In genomic region chr2:132910432-132910831, GRCh38 we compare ENCODE assay signal across 7 cellular contexts.
"Had no signal": no experiment of that assay in that cellular context is flagged by ENCODE, and none has a peak within 500 bp of the region (broad histone marks: within the 10 kb centered on the region; RNA-seq: fewer than 3 reads in every experiment).

No MANE protein-coding gene starts in this region.

- ATAC-seq: HepG2 had no signal

- DNase-seq: IMR-90, KBM-7, KG1 had no signal

- H3K27ac ChIP-seq: HL-60, KMS-11 had no signal

- H3K4me2 ChIP-seq: KMS-11 had no signal

- FAIRE-seq: HepG2, HTR-8/SVneo had no signal

- H3K9ac ChIP-seq: KMS-11 had no signal
